ENCODE assay signal across 23 cellular contexts in genomic region chr2:46375566-46376125, GRCh38.
"Had no signal": no experiment of that assay in that cellular context is flagged by ENCODE, and none has a peak within 500 bp of the region (broad histone marks: within the 10 kb centered on the region; RNA-seq: fewer than 3 reads in every experiment).

No MANE protein-coding gene starts in this region.

- ATAC-seq: activated CD8-positive, alpha-beta T cell treated with anti-CD3 and anti-CD28 coated beads, Interleukin-2, amount 10 ng/mL, durations not matched to agents 7 days and 5 days; activated T-cell treated with anti-CD3 and anti-CD28 coated beads, Interleukin-2, amount 50 U/mL, for 72 hours; WTC11 had no signal

- H3K27ac ChIP-seq: Peyer's patch, SJSA1 had no signal

- H3K4me1 ChIP-seq: SJSA1 had no signal

- H3K9me3 ChIP-seq: Peyer's patch, SJSA1 had no signal

- DNase-seq: activated CD4-positive, alpha-beta T cell treated with anti-CD3 and anti-CD28 coated beads for 48 hours; activated CD4-positive, alpha-beta T cell treated with anti-CD3 and anti-CD28 coated beads, Interleukin-2, amount 50 U/mL, for 4 hours; activated CD4-positive, CD25-positive, alpha-beta regulatory T cell treated with anti-CD3 and anti-CD28 coated beads, Interleukin-2, amount 50 U/mL, for 72 hours; activated CD8-positive, alpha-beta T cell treated with anti-CD3 and anti-CD28 coated beads, Interleukin-2, amount 10 ng/mL, durations not matched to agents 7 days and 5 days; activated gamma-delta T cell treated with Interleukin-2 at 50 U/mL for 16 hours; activated naive CD4-positive, alpha-beta T cell treated with anti-CD3 and anti-CD28 coated beads, Interleukin-2, amount 10 ng/mL, durations not matched to agents 7 days and 5 days; activated naive CD8-positive, alpha-beta T cell treated with anti-CD3 and anti-CD28 coated beads for 36 hours; activated T-cell treated with anti-CD3 and anti-CD28 coated beads, Interleukin-2, amount 50 U/mL, for 72 hours; Karpas-422; MM.1S; NCI-H1105; NCI-H1436; NCI-H1694 treated with DMSO at 0.1 percent for 48 hours; NCI-H2029 treated with DMSO at 0.1 percent for 48 hours; NCI-H345; NCI-H510A; NCI-H526 treated with DMSO at 0.1 percent for 48 hours; NK-92 treated with Interleukin-12 subunit alpha and Interleukin-12 subunit beta, amount 100 ng/mL, for 24 hours; Peyer's patch; SHP77; T-helper 9 cell had no signal

- H3K27me3 ChIP-seq: Peyer's patch, SJSA1 had no signal

- H3K4me3 ChIP-seq: Peyer's patch, SJSA1 had no signal
